In the genomic region with DNA sequence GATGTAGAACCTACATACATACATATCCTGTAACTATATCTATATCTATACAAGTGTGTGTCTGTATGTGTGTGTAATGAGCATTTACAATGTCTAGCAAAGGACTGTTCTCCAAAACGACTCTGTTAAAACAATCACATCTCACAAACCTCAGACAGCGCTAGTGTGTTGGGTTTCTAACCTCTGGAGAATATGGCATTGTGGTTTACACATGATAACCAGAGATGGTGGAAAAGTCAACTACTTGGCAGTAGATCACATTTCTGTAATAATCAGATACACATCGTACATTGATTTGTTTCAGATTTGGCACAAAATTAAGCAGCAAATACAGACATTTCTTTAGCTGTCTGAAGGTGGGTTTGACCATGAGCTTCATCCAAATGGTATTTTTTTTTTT, we compare ENCODE assay signal across 15 cellular contexts.
DNase-seq lines count a peak whose midpoint lies in the region; ATAC-seq and TF ChIP-seq lines count a peak whose summit lies in the region.
"Had no signal": no experiment of that assay in that cellular context is flagged by ENCODE, and none has a peak within 500 bp of the region (broad histone marks: within the 10 kb centered on the region; RNA-seq: fewer than 3 reads in every experiment).

No MANE protein-coding gene starts in this region.

- TF ChIP-seq CTCF in GM23338 (conservative IDR thresholded peaks at IDR 0.05; ENCODE audit: low read depth in 2 of 2) (no peak), fibroblast of the aortic adventitia (IDR thresholded peaks at IDR 0.05; ENCODE audit: insufficient read depth, low read length) (no peak), PC-3 (conservative IDR thresholded peaks at IDR 0.05; ENCODE audit: low read depth, low read length) (no peak)

- no peak overlapping the region for H3K27ac ChIP-seq in GM23338 (ENCODE audit: low read depth)
- H3K27ac ChIP-seq in PC-3 (ENCODE audit: low read length) = no peak overlapping the region
- H3K27ac ChIP-seq: HL-60 had no signal

- H3K4me3 Mint-ChIP-seq in GM23338 = no peak overlapping the region
- H3K4me3 Mint-ChIP-seq: CD14-positive monocyte; CD4-positive, alpha-beta memory T cell had no signal

- H3K27me3 ChIP-seq in GM23338 (ENCODE audit: insufficient read depth) = no peaks in the 10 kb centered on the region
- peaks cover 25% of the 10 kb centered on the region for H3K27me3 ChIP-seq in PC-3 (ENCODE audit: low read length)
- H3K27me3 ChIP-seq: BE2C had no signal

- H3K9ac ChIP-seq in PC-3 (ENCODE audit: low read length) = no peak overlapping the region

- CTCF ChIA-PET in PC-3 (lab: Charles Lee) = no interaction called here

- no TSS peak for BruUV-seq in PC-3 (replicated peaks; lab: Mats Ljungman, UMichigan)

- no peaks in the 10 kb centered on the region for H3K9me3 ChIP-seq in PC-3 (ENCODE audit: low read length)
- H3K9me3 ChIP-seq: BE2C had no signal

- H3K36me3 ChIP-seq in GM23338 (ENCODE audit: insufficient read depth) (peaks cover 12% of the 10 kb centered on the region), PC-3 (ENCODE audit: low read depth, low read length) (no peaks in the 10 kb centered on the region)
- H3K36me3 ChIP-seq: BE2C had no signal

- H3K4me3 ChIP-seq in GM23338 (no peak overlapping the region), fibroblast of the aortic adventitia (ENCODE audit: low read depth, low read length) (no peak overlapping the region), PC-3 (ENCODE audit: low read length) (no peak overlapping the region)

- H3K79me2 ChIP-seq in GM23338 (replicated peaks; ENCODE audit: insufficient read depth) (no peaks in the 10 kb centered on the region), PC-3 (ENCODE audit: low read length) (no peaks in the 10 kb centered on the region)

- intact Hi-C loops in PC-3 (cut with micrococcal nuclease) = no loop called here

- ATAC-seq in GM23338 (no peak), GM18505 (IDR thresholded peaks at IDR 0.05; ENCODE audit: unreplicated experiment) (no peak), PC-3 (no peak)
- ATAC-seq in stimulated activated naive CD8-positive, alpha-beta T cell treated with anti-CD3 and anti-CD28 coated beads, Interleukin-15, Interleukin-2, amounts not matched to agents 100 U/mL and 50 U/mL, for 24 hours = no peak

- H3K4me2 ChIP-seq in GM23338 (no peak overlapping the region), PC-3 (ENCODE audit: low read length) (no peak overlapping the region)

- peaks cover 23% of the 10 kb centered on the region for H3K9me3 Mint-ChIP-seq in GM23338

- peaks cover 5% of the 10 kb centered on the region; the same call in 1 of the 3 replicates for H3K4me1 Mint-ChIP-seq in GM23338
- H3K4me1 Mint-ChIP-seq: CD14-positive monocyte; CD4-positive, alpha-beta memory T cell had no signal

- H4K20me1 ChIP-seq in GM23338 (replicated peaks; ENCODE audit: insufficient read depth) (no peaks in the 10 kb centered on the region), PC-3 (ENCODE audit: low read length) (no peaks in the 10 kb centered on the region)

- H3K9me2 ChIP-seq in GM23338 (ENCODE audit: insufficient read depth) = no peaks in the 10 kb centered on the region
- H3K9me2 ChIP-seq in PC-3 (replicated peaks; ENCODE audit: low read length) = no peaks in the 10 kb centered on the region

- H2AFZ ChIP-seq in GM23338 (peak overlapping the region; percentile 53; the same call in 1 of the 2 replicates), PC-3 (ENCODE audit: low read length) (no peak overlapping the region)

- H3K27ac Mint-ChIP-seq in GM23338 = no peak overlapping the region
- H3K27ac Mint-ChIP-seq: CD14-positive monocyte; CD4-positive, alpha-beta memory T cell had no signal

- TF ChIP-seq POLR2A in GM18505 (IDR thresholded peaks at IDR 0.05; ENCODE audit: borderline replicate concordance, extremely low read depth, insufficient read depth, insufficient read length) = no peak

- POLR2A ChIA-PET in PC-3 (lab: Charles Lee; ENCODE audit: unreplicated experiment) = interaction anchor here (0.6 kb wide), 2 partner anchors 110 to 544 kb away, joined by 4 to 5 read pairs; no protein-coding TSS in a partner anchor

- H3K4me1 ChIP-seq in GM23338 (ENCODE audit: insufficient read depth) (no peaks in the 10 kb centered on the region), PC-3 (ENCODE audit: insufficient read depth, low read length) (no peaks in the 10 kb centered on the region)
- H3K4me1 ChIP-seq: BE2C had no signal

- DNase-seq in GM23338 (ENCODE audit: low spot score) (no peak), OCI-M1 (lab: John Stamatoyannopoulos, UW) (peak; percentile 10), fibroblast of the aortic adventitia (ENCODE audit: low read depth) (peak; percentile 24), PC-3 (no peak)
- no peak for DNase-seq in stimulated activated naive CD8-positive, alpha-beta T cell treated with anti-CD3 and anti-CD28 coated beads, Interleukin-15, Interleukin-2, amounts not matched to agents 100 U/mL and 50 U/mL, for 24 hours
- DNase-seq: ACHN; BE2C; CD4-positive, alpha-beta memory T cell; DMS153; DMS79; GF-D8; HCEC 1CT had no signal

- H3F3A ChIP-seq in GM23338 (replicated peaks; ENCODE audit: low read depth) = no peaks in the 10 kb centered on the region
- no peaks in the 10 kb centered on the region for H3F3A ChIP-seq in PC-3 (ENCODE audit: low read length, unreplicated experiment)

- H3K36me3 Mint-ChIP-seq in GM23338 (ENCODE audit: low read depth) = peaks cover 22% of the 10 kb centered on the region; the same call in 2 of the 3 replicates
- H3K36me3 Mint-ChIP-seq: CD14-positive monocyte; CD4-positive, alpha-beta memory T cell had no signal

- H3K27me3 Mint-ChIP-seq in GM23338 (ENCODE audit: insufficient read depth, low read depth, poor library complexity) = no peaks in the 10 kb centered on the region

TF ChIP-seq in GM23338, 12 proteins besides CTCF, POLR2A, EP300 and RAD21 (continues in another document):
- TF ChIP-seq ZNF114 (CRISPR knock-in tag; IDR thresholded peaks at IDR 0.05) (no peak), EZH2phosphoT487 (IDR thresholded peaks at IDR 0.05; ENCODE audit: unreplicated experiment) (no peak), NANOG (IDR thresholded peaks at IDR 0.05; ENCODE audit: borderline replicate concordance) (no peak), STAT1 (IDR thresholded peaks at IDR 0.05; ENCODE audit: unreplicated experiment) (no peak), JUNB (IDR thresholded peaks at IDR 0.05; ENCODE audit: unreplicated experiment) (no peak), ZNF331 (CRISPR knock-in tag; IDR thresholded peaks at IDR 0.05; ENCODE audit: low read depth) (no peak)
- TF ChIP-seq, protein P1, sequence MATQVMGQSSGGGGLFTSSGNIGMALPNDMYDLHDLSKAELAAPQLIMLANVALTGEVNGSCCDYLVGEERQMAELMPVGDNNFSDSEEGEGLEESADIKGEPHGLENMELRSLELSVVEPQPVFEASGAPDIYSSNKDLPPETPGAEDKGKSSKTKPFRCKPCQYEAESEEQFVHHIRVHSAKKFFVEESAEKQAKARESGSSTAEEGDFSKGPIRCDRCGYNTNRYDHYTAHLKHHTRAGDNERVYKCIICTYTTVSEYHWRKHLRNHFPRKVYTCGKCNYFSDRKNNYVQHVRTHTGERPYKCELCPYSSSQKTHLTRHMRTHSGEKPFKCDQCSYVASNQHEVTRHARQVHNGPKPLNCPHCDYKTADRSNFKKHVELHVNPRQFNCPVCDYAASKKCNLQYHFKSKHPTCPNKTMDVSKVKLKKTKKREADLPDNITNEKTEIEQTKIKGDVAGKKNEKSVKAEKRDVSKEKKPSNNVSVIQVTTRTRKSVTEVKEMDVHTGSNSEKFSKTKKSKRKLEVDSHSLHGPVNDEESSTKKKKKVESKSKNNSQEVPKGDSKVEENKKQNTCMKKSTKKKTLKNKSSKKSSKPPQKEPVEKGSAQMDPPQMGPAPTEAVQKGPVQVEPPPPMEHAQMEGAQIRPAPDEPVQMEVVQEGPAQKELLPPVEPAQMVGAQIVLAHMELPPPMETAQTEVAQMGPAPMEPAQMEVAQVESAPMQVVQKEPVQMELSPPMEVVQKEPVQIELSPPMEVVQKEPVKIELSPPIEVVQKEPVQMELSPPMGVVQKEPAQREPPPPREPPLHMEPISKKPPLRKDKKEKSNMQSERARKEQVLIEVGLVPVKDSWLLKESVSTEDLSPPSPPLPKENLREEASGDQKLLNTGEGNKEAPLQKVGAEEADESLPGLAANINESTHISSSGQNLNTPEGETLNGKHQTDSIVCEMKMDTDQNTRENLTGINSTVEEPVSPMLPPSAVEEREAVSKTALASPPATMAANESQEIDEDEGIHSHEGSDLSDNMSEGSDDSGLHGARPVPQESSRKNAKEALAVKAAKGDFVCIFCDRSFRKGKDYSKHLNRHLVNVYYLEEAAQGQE (IDR thresholded peaks at IDR 0.05; ENCODE audit: unreplicated experiment) = no peak
- TF ChIP-seq, protein P2, sequence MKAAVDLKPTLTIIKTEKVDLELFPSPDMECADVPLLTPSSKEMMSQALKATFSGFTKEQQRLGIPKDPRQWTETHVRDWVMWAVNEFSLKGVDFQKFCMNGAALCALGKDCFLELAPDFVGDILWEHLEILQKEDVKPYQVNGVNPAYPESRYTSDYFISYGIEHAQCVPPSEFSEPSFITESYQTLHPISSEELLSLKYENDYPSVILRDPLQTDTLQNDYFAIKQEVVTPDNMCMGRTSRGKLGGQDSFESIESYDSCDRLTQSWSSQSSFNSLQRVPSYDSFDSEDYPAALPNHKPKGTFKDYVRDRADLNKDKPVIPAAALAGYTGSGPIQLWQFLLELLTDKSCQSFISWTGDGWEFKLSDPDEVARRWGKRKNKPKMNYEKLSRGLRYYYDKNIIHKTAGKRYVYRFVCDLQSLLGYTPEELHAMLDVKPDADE (IDR thresholded peaks at IDR 0.05) = no peak

Comparison
In these comparisons a context has a peak if more than half of its experiments do, and no peak if none do; other contexts are left out.
1. DNase-seq: peak in OCI-M1 (single experiment) and fibroblast of the aortic adventitia (single experiment); none in GM23338 (single experiment), PC-3 (single experiment) and stimulated activated naive CD8-positive, alpha-beta T cell treated with anti-CD3 and anti-CD28 coated beads, Interleukin-15, Interleukin-2, amounts not matched to agents 100 U/mL and 50 U/mL, for 24 hours (single experiment).